ENCODE assay signal across 1 cellular context in genomic region chr3:86245360-86245759, GRCh38.
TF ChIP-seq lines count a peak whose summit lies in the region.

No MANE protein-coding gene starts in this region.

TF ChIP-seq in HepG2, 621 proteins besides CTCF, POLR2A, EP300 and RAD21 (continued from another document):
- TF ChIP-seq AKNA (CRISPR knock-in tag; IDR thresholded peaks at IDR 0.05; ENCODE audit: borderline replicate concordance) = no peak
- TF ChIP-seq IKZF5 (CRISPR knock-in tag; IDR thresholded peaks at IDR 0.05) = no peak
- peak; percentile 57 for TF ChIP-seq STAG1 (CRISPR knock-in tag; IDR thresholded peaks at IDR 0.05)
- TF ChIP-seq ZFP90 (CRISPR knock-in tag; IDR thresholded peaks at IDR 0.05; ENCODE audit: borderline replicate concordance) = no peak
